Comparison of ENCODE assay signal across 1 cellular context in the genomic region with DNA sequence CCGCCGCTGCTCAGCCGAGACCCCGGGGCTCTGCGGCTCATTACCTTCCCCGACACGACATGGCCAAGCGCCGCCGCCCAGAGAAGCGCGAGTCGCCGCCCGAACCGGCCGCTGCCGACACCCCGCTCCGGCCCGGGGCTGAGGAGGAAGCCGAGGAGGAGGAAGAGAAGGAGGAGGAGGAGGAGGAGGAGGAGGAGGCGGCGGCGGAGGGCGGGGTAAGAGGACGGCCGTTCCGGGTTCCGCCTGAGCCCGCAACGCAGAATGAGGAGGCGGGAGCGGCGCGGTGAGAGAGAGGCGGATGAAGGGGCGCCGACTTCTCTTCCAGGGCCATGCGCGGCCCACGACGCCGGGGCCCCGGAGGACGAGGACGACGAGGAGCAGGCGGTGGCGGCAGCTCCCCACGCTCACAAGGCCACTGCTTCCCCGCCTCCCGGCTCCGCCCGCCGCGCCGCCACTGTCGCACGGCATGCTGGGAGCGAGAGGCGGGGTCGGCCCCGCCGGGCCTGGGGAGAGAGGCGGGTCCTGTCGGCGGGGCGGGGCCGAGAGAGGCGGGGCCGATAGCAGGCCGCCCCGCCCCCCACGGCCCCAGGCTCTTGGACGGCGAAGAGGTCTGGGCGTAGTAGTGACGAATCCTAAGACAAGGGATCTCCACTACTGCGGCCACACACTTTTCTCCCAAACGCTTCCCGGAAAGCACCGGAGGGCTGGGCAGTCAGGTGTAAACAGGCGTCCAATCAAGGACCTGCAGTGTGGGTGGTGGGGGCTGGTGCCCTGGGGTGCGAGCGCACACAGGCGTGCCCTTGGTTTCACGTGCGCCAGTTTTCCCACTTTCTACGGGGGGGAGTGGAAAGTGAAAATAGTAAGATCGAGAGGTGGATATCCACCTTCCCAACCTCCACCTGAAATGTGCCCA.
A peak's percentile ranks its signal among the peaks of the same experiment; 100 is the strongest.
TF ChIP-seq lines count a peak whose summit lies in the region.

No MANE protein-coding gene starts in this region.

TF ChIP-seq in HepG2, 621 proteins besides CTCF, POLR2A, EP300 and RAD21 (continued from another document and continues in another):
- TF ChIP-seq, protein P1, sequence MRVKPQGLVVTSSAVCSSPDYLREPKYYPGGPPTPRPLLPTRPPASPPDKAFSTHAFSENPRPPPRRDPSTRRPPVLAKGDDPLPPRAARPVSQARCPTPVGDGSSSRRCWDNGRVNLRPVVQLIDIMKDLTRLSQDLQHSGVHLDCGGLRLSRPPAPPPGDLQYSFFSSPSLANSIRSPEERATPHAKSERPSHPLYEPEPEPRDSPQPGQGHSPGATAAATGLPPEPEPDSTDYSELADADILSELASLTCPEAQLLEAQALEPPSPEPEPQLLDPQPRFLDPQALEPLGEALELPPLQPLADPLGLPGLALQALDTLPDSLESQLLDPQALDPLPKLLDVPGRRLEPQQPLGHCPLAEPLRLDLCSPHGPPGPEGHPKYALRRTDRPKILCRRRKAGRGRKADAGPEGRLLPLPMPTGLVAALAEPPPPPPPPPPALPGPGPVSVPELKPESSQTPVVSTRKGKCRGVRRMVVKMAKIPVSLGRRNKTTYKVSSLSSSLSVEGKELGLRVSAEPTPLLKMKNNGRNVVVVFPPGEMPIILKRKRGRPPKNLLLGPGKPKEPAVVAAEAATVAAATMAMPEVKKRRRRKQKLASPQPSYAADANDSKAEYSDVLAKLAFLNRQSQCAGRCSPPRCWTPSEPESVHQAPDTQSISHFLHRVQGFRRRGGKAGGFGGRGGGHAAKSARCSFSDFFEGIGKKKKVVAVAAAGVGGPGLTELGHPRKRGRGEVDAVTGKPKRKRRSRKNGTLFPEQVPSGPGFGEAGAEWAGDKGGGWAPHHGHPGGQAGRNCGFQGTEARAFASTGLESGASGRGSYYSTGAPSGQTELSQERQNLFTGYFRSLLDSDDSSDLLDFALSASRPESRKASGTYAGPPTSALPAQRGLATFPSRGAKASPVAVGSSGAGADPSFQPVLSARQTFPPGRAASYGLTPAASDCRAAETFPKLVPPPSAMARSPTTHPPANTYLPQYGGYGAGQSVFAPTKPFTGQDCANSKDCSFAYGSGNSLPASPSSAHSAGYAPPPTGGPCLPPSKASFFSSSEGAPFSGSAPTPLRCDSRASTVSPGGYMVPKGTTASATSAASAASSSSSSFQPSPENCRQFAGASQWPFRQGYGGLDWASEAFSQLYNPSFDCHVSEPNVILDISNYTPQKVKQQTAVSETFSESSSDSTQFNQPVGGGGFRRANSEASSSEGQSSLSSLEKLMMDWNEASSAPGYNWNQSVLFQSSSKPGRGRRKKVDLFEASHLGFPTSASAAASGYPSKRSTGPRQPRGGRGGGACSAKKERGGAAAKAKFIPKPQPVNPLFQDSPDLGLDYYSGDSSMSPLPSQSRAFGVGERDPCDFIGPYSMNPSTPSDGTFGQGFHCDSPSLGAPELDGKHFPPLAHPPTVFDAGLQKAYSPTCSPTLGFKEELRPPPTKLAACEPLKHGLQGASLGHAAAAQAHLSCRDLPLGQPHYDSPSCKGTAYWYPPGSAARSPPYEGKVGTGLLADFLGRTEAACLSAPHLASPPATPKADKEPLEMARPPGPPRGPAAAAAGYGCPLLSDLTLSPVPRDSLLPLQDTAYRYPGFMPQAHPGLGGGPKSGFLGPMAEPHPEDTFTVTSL (CRISPR knock-in tag; IDR thresholded peaks at IDR 0.05; ENCODE audit: borderline replicate concordance): peak; percentile 41; the same call in 1 of the 2 replicates
- peak; percentile 91 for TF ChIP-seq SAP130 (CRISPR knock-in tag; IDR thresholded peaks at IDR 0.05; ENCODE audit: low read depth)
- 0 out of 2 replicates have a peak, but pooled peaks have one; percentile 11 for TF ChIP-seq CBX5 (CRISPR knock-in tag; IDR thresholded peaks at IDR 0.05; ENCODE audit: borderline replicate concordance)
- TF ChIP-seq TBP (CRISPR knock-in tag; IDR thresholded peaks at IDR 0.05): 0 out of 2 replicates have a peak, but pooled peaks have one; percentile 8
- TF ChIP-seq, protein P2, sequence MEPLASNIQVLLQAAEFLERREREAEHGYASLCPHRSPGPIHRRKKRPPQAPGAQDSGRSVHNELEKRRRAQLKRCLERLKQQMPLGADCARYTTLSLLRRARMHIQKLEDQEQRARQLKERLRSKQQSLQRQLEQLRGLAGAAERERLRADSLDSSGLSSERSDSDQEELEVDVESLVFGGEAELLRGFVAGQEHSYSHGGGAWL (CRISPR knock-in tag; IDR thresholded peaks at IDR 0.05): peak; percentile 83
- TF ChIP-seq, protein P3, sequence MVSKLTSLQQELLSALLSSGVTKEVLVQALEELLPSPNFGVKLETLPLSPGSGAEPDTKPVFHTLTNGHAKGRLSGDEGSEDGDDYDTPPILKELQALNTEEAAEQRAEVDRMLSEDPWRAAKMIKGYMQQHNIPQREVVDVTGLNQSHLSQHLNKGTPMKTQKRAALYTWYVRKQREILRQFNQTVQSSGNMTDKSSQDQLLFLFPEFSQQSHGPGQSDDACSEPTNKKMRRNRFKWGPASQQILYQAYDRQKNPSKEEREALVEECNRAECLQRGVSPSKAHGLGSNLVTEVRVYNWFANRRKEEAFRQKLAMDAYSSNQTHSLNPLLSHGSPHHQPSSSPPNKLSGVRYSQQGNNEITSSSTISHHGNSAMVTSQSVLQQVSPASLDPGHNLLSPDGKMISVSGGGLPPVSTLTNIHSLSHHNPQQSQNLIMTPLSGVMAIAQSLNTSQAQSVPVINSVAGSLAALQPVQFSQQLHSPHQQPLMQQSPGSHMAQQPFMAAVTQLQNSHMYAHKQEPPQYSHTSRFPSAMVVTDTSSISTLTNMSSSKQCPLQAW (CRISPR knock-in tag; IDR thresholded peaks at IDR 0.05): peak; percentile 12
- TF ChIP-seq ELF3 (CRISPR knock-in tag; IDR thresholded peaks at IDR 0.05): peak; percentile 17
- TF ChIP-seq, protein P4, sequence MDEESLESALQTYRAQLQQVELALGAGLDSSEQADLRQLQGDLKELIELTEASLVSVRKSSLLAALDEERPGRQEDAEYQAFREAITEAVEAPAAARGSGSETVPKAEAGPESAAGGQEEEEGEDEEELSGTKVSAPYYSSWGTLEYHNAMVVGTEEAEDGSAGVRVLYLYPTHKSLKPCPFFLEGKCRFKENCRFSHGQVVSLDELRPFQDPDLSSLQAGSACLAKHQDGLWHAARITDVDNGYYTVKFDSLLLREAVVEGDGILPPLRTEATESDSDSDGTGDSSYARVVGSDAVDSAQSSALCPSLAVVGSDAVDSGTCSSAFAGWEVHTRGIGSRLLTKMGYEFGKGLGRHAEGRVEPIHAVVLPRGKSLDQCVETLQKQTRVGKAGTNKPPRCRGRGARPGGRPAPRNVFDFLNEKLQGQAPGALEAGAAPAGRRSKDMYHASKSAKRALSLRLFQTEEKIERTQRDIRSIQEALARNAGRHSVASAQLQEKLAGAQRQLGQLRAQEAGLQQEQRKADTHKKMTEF (CRISPR knock-in tag; IDR thresholded peaks at IDR 0.05): peak; percentile 72; the same call in 1 of the 2 replicates
- peak; percentile 82; the same call in 1 of the 2 replicates for TF ChIP-seq MYC (CRISPR knock-in tag; IDR thresholded peaks at IDR 0.05; ENCODE audit: borderline replicate concordance)
- TF ChIP-seq, protein P5, sequence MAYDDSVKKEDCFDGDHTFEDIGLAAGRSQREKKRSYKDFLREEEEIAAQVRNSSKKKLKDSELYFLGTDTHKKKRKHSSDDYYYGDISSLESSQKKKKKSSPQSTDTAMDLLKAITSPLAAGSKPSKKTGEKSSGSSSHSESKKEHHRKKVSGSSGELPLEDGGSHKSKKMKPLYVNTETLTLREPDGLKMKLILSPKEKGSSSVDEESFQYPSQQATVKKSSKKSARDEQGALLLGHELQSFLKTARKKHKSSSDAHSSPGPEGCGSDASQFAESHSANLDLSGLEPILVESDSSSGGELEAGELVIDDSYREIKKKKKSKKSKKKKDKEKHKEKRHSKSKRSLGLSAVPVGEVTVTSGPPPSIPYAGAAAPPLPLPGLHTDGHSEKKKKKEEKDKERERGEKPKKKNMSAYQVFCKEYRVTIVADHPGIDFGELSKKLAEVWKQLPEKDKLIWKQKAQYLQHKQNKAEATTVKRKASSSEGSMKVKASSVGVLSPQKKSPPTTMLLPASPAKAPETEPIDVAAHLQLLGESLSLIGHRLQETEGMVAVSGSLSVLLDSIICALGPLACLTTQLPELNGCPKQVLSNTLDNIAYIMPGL (CRISPR knock-in tag; IDR thresholded peaks at IDR 0.05; ENCODE audit: borderline replicate concordance in 1 of 2, low read depth in 1 of 2): peak; percentile 35 to 71; a peak in 1 of 4 replicates
- peak; percentile 40 for TF ChIP-seq ZEB1 (IDR thresholded peaks at IDR 0.05; ENCODE audit: insufficient replicate concordance, low read depth)
- TF ChIP-seq ZFX (CRISPR knock-in tag; IDR thresholded peaks at IDR 0.05; ENCODE audit: low read depth): peak; percentile 79
- TF ChIP-seq, protein P6, sequence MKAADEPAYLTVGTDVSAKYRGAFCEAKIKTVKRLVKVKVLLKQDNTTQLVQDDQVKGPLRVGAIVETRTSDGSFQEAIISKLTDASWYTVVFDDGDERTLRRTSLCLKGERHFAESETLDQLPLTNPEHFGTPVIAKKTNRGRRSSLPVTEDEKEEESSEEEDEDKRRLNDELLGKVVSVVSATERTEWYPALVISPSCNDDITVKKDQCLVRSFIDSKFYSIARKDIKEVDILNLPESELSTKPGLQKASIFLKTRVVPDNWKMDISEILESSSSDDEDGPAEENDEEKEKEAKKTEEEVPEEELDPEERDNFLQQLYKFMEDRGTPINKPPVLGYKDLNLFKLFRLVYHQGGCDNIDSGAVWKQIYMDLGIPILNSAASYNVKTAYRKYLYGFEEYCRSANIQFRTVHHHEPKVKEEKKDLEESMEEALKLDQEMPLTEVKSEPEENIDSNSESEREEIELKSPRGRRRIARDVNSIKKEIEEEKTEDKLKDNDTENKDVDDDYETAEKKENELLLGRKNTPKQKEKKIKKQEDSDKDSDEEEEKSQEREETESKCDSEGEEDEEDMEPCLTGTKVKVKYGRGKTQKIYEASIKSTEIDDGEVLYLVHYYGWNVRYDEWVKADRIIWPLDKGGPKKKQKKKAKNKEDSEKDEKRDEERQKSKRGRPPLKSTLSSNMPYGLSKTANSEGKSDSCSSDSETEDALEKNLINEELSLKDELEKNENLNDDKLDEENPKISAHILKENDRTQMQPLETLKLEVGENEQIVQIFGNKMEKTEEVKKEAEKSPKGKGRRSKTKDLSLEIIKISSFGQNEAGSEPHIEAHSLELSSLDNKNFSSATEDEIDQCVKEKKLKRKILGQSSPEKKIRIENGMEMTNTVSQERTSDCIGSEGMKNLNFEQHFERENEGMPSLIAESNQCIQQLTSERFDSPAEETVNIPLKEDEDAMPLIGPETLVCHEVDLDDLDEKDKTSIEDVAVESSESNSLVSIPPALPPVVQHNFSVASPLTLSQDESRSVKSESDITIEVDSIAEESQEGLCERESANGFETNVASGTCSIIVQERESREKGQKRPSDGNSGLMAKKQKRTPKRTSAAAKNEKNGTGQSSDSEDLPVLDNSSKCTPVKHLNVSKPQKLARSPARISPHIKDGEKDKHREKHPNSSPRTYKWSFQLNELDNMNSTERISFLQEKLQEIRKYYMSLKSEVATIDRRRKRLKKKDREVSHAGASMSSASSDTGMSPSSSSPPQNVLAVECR (CRISPR knock-in tag; IDR thresholded peaks at IDR 0.05; ENCODE audit: borderline replicate concordance): peak; percentile 79; the same call in 1 of the 2 replicates
- 0 out of 2 replicates have a peak, but pooled peaks have one; percentile 73 for TF ChIP-seq PRMT3 (CRISPR knock-in tag; IDR thresholded peaks at IDR 0.05; ENCODE audit: borderline replicate concordance, low read depth)
- TF ChIP-seq, protein P7, sequence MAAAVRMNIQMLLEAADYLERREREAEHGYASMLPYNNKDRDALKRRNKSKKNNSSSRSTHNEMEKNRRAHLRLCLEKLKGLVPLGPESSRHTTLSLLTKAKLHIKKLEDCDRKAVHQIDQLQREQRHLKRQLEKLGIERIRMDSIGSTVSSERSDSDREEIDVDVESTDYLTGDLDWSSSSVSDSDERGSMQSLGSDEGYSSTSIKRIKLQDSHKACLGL (CRISPR knock-in tag; IDR thresholded peaks at IDR 0.05): peak; percentile 41; the same call in 1 of the 2 replicates
- peak; percentile 63 for TF ChIP-seq ZMYM4 (CRISPR knock-in tag; IDR thresholded peaks at IDR 0.05)
- TF ChIP-seq HOXD1 (CRISPR knock-in tag; IDR thresholded peaks at IDR 0.05): peak; percentile 29; the same call in 1 of the 2 replicates
- peak; percentile 60 for TF ChIP-seq ETV6 (CRISPR knock-in tag; conservative IDR thresholded peaks at IDR 0.05)
- TF ChIP-seq ZNF878 (CRISPR knock-in tag; IDR thresholded peaks at IDR 0.05): peak; percentile 63
- peak; percentile 68; the same call in 1 of the 2 replicates for TF ChIP-seq ZNF441 (CRISPR knock-in tag; IDR thresholded peaks at IDR 0.05; ENCODE audit: borderline replicate concordance)
- peak; percentile 26; the same call in 1 of the 2 replicates for TF ChIP-seq PHF21A (CRISPR knock-in tag; IDR thresholded peaks at IDR 0.05)
- TF ChIP-seq MXI1 (IDR thresholded peaks at IDR 0.05; ENCODE audit: borderline replicate concordance, low read depth, low read length): peak; percentile 77; the same call in 1 of the 3 replicates
- TF ChIP-seq AGO1 (IDR thresholded peaks at IDR 0.05; ENCODE audit: low read depth, low read length, poor library complexity, severe bottlenecking): peak; percentile 53
- TF ChIP-seq YY1 (IDR thresholded peaks at IDR 0.05; ENCODE audit: insufficient read depth, insufficient replicate concordance, low read depth, low read length): peak; percentile 60
- peak; percentile 17; the same call in 1 of the 2 replicates for TF ChIP-seq NR2C2 (CRISPR knock-in tag; IDR thresholded peaks at IDR 0.05; ENCODE audit: borderline replicate concordance)
- TF ChIP-seq SPEN (CRISPR knock-in tag; IDR thresholded peaks at IDR 0.05; ENCODE audit: low read depth): peak; percentile 58; the same call in 1 of the 2 replicates
- peak; percentile 93 for TF ChIP-seq RBFOX2 (IDR thresholded peaks at IDR 0.05; ENCODE audit: low read depth, low read length)
- peak; percentile 69 for TF ChIP-seq GATAD1 (CRISPR knock-in tag; IDR thresholded peaks at IDR 0.05)
- peak; percentile 59 for TF ChIP-seq DMAP1 (CRISPR knock-in tag; IDR thresholded peaks at IDR 0.05)
- peak; percentile 81; the same call in 1 of the 2 replicates for TF ChIP-seq ZNF329 (CRISPR knock-in tag; IDR thresholded peaks at IDR 0.05; ENCODE audit: low read depth)
- peak; percentile 64; the same call in 1 of the 2 replicates for TF ChIP-seq ZSCAN25 (CRISPR knock-in tag; IDR thresholded peaks at IDR 0.05)
- TF ChIP-seq SIN3A (IDR thresholded peaks at IDR 0.05; ENCODE audit: borderline replicate concordance, low read depth, low read length): peak; percentile 55; the same call in 1 of the 2 replicates
- 0 out of 2 replicates have a peak, but pooled peaks have one; percentile 28 for TF ChIP-seq RFXANK (CRISPR knock-in tag; IDR thresholded peaks at IDR 0.05)
- TF ChIP-seq KMT2B (CRISPR knock-in tag; IDR thresholded peaks at IDR 0.05): peak; percentile 73; the same call in 1 of the 2 replicates
- 0 out of 2 replicates have a peak, but pooled peaks have one; percentile 43 for TF ChIP-seq KLF12 (CRISPR knock-in tag; IDR thresholded peaks at IDR 0.05; ENCODE audit: borderline replicate concordance)
- TF ChIP-seq, protein P8, sequence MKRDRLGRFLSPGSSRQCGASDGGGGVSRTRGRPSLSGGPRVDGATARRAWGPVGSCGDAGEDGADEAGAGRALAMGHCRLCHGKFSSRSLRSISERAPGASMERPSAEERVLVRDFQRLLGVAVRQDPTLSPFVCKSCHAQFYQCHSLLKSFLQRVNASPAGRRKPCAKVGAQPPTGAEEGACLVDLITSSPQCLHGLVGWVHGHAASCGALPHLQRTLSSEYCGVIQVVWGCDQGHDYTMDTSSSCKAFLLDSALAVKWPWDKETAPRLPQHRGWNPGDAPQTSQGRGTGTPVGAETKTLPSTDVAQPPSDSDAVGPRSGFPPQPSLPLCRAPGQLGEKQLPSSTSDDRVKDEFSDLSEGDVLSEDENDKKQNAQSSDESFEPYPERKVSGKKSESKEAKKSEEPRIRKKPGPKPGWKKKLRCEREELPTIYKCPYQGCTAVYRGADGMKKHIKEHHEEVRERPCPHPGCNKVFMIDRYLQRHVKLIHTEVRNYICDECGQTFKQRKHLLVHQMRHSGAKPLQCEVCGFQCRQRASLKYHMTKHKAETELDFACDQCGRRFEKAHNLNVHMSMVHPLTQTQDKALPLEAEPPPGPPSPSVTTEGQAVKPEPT (CRISPR knock-in tag; IDR thresholded peaks at IDR 0.05; ENCODE audit: low read depth): peak; percentile 23; the same call in 1 of the 2 replicates
- TF ChIP-seq SRY (CRISPR knock-in tag; IDR thresholded peaks at IDR 0.05): peak; percentile 73; the same call in 1 of the 2 replicates
